17 cellular contexts compared by ENCODE assay signal in genomic region chr2:38322224-38322914, GRCh38. TPM values are rescaled to one million over a fixed set of nuclear protein-coding genes. Genes with fewer than 3 reads are reported as not detected.
DNase-seq lines count a peak whose midpoint lies in the region; ATAC-seq, FAIRE-seq and TF ChIP-seq lines count a peak whose summit lies in the region.
"Had no signal": no experiment of that assay in that cellular context is flagged by ENCODE, and none has a peak within 500 bp of the region (broad histone marks: within the 10 kb centered on the region; RNA-seq: fewer than 3 reads in every experiment).

No MANE protein-coding gene starts in this region.

- H2AFZ ChIP-seq in HepG2 (ENCODE audit: low read length) = no peak overlapping the region
- H2AFZ ChIP-seq: GM23338 had no signal

- no peak for DNase-seq in HepG2 (ENCODE audit: low spot score)
- DNase-seq in right lobe of liver = no peak
- DNase-seq in esophagus muscularis mucosa (ENCODE audit: extremely low spot score) = no peak
- no peak for DNase-seq in progenitor cell of endocrine pancreas (ENCODE audit: low spot score, unreplicated experiment)
- DNase-seq in D721Med (ENCODE audit: insufficient read length, low spot score) = no peak
- DNase-seq in activated T-cell treated with anti-CD3 and anti-CD28 coated beads, Interleukin-2, amount 50 U/mL, for 1 hour = no peak
- DNase-seq in HuH-7 (ENCODE audit: low spot score) = no peak
- DNase-seq: AML-193; Caco-2; CD8-positive, alpha-beta memory T cell; DMS53; H9 had no signal

- H3K27me3 ChIP-seq in HepG2 (ENCODE audit: control insufficient read depth in 1 of 2, insufficient read depth in 2 of 2, low read length in 2 of 2) (no peaks in the 10 kb centered on the region), right lobe of liver (no peaks in the 10 kb centered on the region), esophagus muscularis mucosa (no peaks in the 10 kb centered on the region)
- H3K27me3 ChIP-seq: BLaER1 had no signal

- intact Hi-C loops in HepG2 (cut with micrococcal nuclease; ENCODE audit: unreplicated experiment) (no loop called here), right lobe of liver (cut with DNase I) (no loop called here), esophagus muscularis mucosa (cut with DNase I) (no loop called here)

- H3K9me3 ChIP-seq in HepG2 (ENCODE audit: low read length) = no peaks in the 10 kb centered on the region
- H3K9me3 ChIP-seq in right lobe of liver = no peaks in the 10 kb centered on the region
- no peaks in the 10 kb centered on the region for H3K9me3 ChIP-seq in esophagus muscularis mucosa
- H3K9me3 ChIP-seq: BLaER1, Caco-2 had no signal

- no peak overlapping the region for H3K4me3 Mint-ChIP-seq in progenitor cell of endocrine pancreas (ENCODE audit: low read depth)
- H3K4me3 Mint-ChIP-seq: CD8-positive, alpha-beta memory T cell; GM23338; H9 had no signal

- H4K20me1 ChIP-seq in HepG2 (ENCODE audit: insufficient read depth, low read length) = no peaks in the 10 kb centered on the region

- BruUV-seq in HepG2 (replicated peaks; lab: Mats Ljungman, UMichigan) = no TSS peak

- no peak for ATAC-seq in HepG2
- no peak for ATAC-seq in right lobe of liver
- ATAC-seq: GM12878, GM23338 had no signal

- no peak overlapping the region for H3K4me2 ChIP-seq in HepG2 (ENCODE audit: low read depth, low read length)
- H3K4me2 ChIP-seq: BLaER1, GM23338 had no signal

- no peak overlapping the region for H3K27ac ChIP-seq in HepG2 (ENCODE audit: extremely low read length, insufficient read depth, low read length)
- no peak overlapping the region for H3K27ac ChIP-seq in right lobe of liver
- H3K27ac ChIP-seq in esophagus muscularis mucosa (replicated peaks in 1 of 4) = peak overlapping the region; percentile 21 to 59 (median 34)
- H3K27ac ChIP-seq: 22Rv1, BLaER1 had no signal

- peak overlapping the region; percentile 80 for H3K27ac Mint-ChIP-seq in progenitor cell of endocrine pancreas
- H3K27ac Mint-ChIP-seq: GM23338 had no signal

- TF ChIP-seq EP300 in HepG2 (IDR thresholded peaks at IDR 0.05; ENCODE audit: low read depth in 2 of 2, low read length in 2 of 2) = no peak
- no peak for TF ChIP-seq EP300 in HepG2 (CRISPR knock-in tag; IDR thresholded peaks at IDR 0.05; ENCODE audit: borderline replicate concordance)
- no peak for TF ChIP-seq EP300 in esophagus muscularis mucosa (IDR thresholded peaks at IDR 0.05)

- H3K36me3 ChIP-seq in HepG2 (replicated peaks in 1 of 2; ENCODE audit: control insufficient read depth in 1 of 2, insufficient read depth in 2 of 2, low read length in 2 of 2) = peaks cover 1 to 51% of the 10 kb centered on the region in 2 experiments; a peak in 2 of 5 replicates
- H3K36me3 ChIP-seq in right lobe of liver = peaks cover 0 to 7% (median 0%) of the 10 kb centered on the region in 4 donors
- H3K36me3 ChIP-seq in esophagus muscularis mucosa = peaks cover 6 to 13% (median 11%) of the 10 kb centered on the region in 4 donors

- no peak for FAIRE-seq in HepG2 (lab: Jason Lieb, UNC)
- no peak for FAIRE-seq in D721Med (lab: Jason Lieb, UNC)
- FAIRE-seq: GM12878, GM18507 had no signal

- TF ChIP-seq RAD21 in HepG2 (CRISPR knock-in tag; IDR thresholded peaks at IDR 0.05) = no peak

- peaks cover 1% of the 10 kb centered on the region for H3K36me3 Mint-ChIP-seq in progenitor cell of endocrine pancreas (ENCODE audit: insufficient read depth)

- POLR2A ChIA-PET in HepG2 (lab: Yijun Ruan, JAX) = interaction anchor here (1.1 kb wide), 1 partner anchor 175 kb away, joined by 5 read pairs; no protein-coding TSS in a partner anchor

- H3K27me3 Mint-ChIP-seq in progenitor cell of endocrine pancreas = no peaks in the 10 kb centered on the region
- H3K27me3 Mint-ChIP-seq: CD8-positive, alpha-beta memory T cell had no signal

- in situ Hi-C loops in HepG2 (cut with HindIII; ENCODE audit: extremely low pct_ligation_motif_present, low pct_unique_long_range_greater_than_20kb) = loop anchor here (25.0 kb wide), 1 partner anchor 415 kb away; no protein-coding TSS in a partner anchor

- H3K9me3 Mint-ChIP-seq in progenitor cell of endocrine pancreas (ENCODE audit: low read depth) = no peaks in the 10 kb centered on the region
- H3K9me3 Mint-ChIP-seq: GM23338, H9 had no signal

- H3K79me2 ChIP-seq in HepG2 (ENCODE audit: insufficient read depth, low read length) = peaks cover 37% of the 10 kb centered on the region

- no peak overlapping the region for H3K9ac ChIP-seq in HepG2 (ENCODE audit: insufficient read depth, low read depth, low read length)
- H3K9ac ChIP-seq: BLaER1 had no signal

- TF ChIP-seq CTCF in HepG2 (CRISPR knock-in tag; IDR thresholded peaks at IDR 0.05) (no peak), right lobe of liver (IDR thresholded peaks at IDR 0.05) (no peak), esophagus muscularis mucosa (IDR thresholded peaks at IDR 0.05) (no peak), progenitor cell of endocrine pancreas (IDR thresholded peaks at IDR 0.05; ENCODE audit: unreplicated experiment) (no peak), D721Med (IDR thresholded peaks at IDR 0.05; ENCODE audit: insufficient read depth, missing control alignments) (no peak)

- H3K4me3 ChIP-seq in HepG2 (replicated peaks in 1 of 3; ENCODE audit: insufficient read depth in 1 of 3, low read depth in 2 of 3, low read length in 3 of 3) (no peak overlapping the region), right lobe of liver (no peak overlapping the region), esophagus muscularis mucosa (no peak overlapping the region)
- H3K4me3 ChIP-seq: BLaER1, GM12878, GM23338 had no signal

- TF ChIP-seq POLR2A in HepG2 (IDR thresholded peaks at IDR 0.05; ENCODE audit: insufficient read depth in 1 of 2, low read depth in 2 of 2, low read length in 2 of 2) (no peak), right lobe of liver (IDR thresholded peaks at IDR 0.05) (no peak), esophagus muscularis mucosa (IDR thresholded peaks at IDR 0.05; ENCODE audit: low read depth) (no peak)

- peaks cover 31% of the 10 kb centered on the region for H3K4me1 ChIP-seq in HepG2 (ENCODE audit: insufficient read depth, low read length)
- H3K4me1 ChIP-seq in right lobe of liver = peaks cover 0 to 17% (median 2%) of the 10 kb centered on the region in 4 donors
- peaks cover 2 to 91% (median 81%) of the 10 kb centered on the region in 4 donors for H3K4me1 ChIP-seq in esophagus muscularis mucosa
- H3K4me1 ChIP-seq: Caco-2 had no signal

- CTCF ChIA-PET in HepG2 (lab: Yijun Ruan, JAX; ENCODE audit: low intra/inter-chr PET ratio, low total read pairs) = interaction anchor here (0.5 kb wide), 1 partner anchor 26 kb away, joined by 4 read pairs; no protein-coding TSS in a partner anchor

- peaks cover 20% of the 10 kb centered on the region for H3K4me1 Mint-ChIP-seq in progenitor cell of endocrine pancreas (ENCODE audit: low read depth)

TF ChIP-seq in HepG2, 621 proteins besides CTCF, POLR2A, EP300 and RAD21 (continues in another document):
- TF ChIP-seq ZBTB33 (CRISPR knock-in tag; IDR thresholded peaks at IDR 0.05) = no peak
- TF ChIP-seq MAFK (conservative IDR thresholded peaks at IDR 0.05 in 1 of 2, IDR thresholded peaks at IDR 0.05 in 1 of 2; ENCODE audit: low read length in 2 of 2) = peak; percentile 94 to 97
- TF ChIP-seq MAFF (IDR thresholded peaks at IDR 0.05; ENCODE audit: low read depth, low read length) = peak; percentile 95
- TF ChIP-seq IRF2 (CRISPR knock-in tag; IDR thresholded peaks at IDR 0.05) = no peak

RNA-seq across cellular contexts. Expression of gene ATL2, which starts 54.7 kb away (rescaled TPM):
- total RNA-seq in HepG2 (2016; rRNA removed; fragmentation: Illumina TruSeq; extraction: Trizol) = 110 and 119 TPM in 2 replicates
- total RNA-seq in HepG2 (2016; cell fraction: cytosol; rRNA removed; fragmentation: Illumina TruSeq; extraction: Trizol; ENCODE audit: low read depth) = 27.7 and 31.0 TPM in 2 replicates
- 103 and 118 TPM in 2 replicates for total RNA-seq in HepG2 (2016; cell fraction: insoluble cytoplasmic fraction; rRNA removed; fragmentation: Illumina TruSeq; extraction: Trizol)
- 27.3 and 34.4 TPM in 2 replicates for total RNA-seq in HepG2 (2016; cell fraction: membrane; rRNA removed; fragmentation: Illumina TruSeq; extraction: Trizol)
- total RNA-seq in HepG2 (2016; cell fraction: nucleus; rRNA removed; fragmentation: Illumina TruSeq; extraction: Trizol) = 180 and 190 TPM in 2 replicates
- polyA plus RNA-seq in HepG2 (2011; rRNA removed) = 38.7 and 56.5 TPM in 2 replicates
- polyA plus RNA-seq in HepG2 (2011; cell fraction: cytosol; rRNA removed) = 38.9 and 55.1 TPM in 2 replicates
- polyA plus RNA-seq in HepG2 (2011; cell fraction: nucleus; rRNA removed) = 187 and 191 TPM in 2 replicates
- 70.4 and 80.6 TPM in 2 replicates for polyA plus RNA-seq in HepG2 (2012)
- 4.2 and 4.6 TPM in 2 replicates for polyA plus RNA-seq in HepG2 (2016; cell fraction: cytosol; fragmentation: Illumina TruSeq; extraction: Trizol; ENCODE audit: low read depth)
- polyA plus RNA-seq in HepG2 (2016; cell fraction: insoluble cytoplasmic fraction; fragmentation: Illumina TruSeq; extraction: Trizol; ENCODE audit: low read depth) = 56.7 and 61.4 TPM in 2 replicates
- 9.8 and 13.3 TPM in 2 replicates for polyA plus RNA-seq in HepG2 (2016; cell fraction: membrane; fragmentation: Illumina TruSeq; extraction: Trizol; ENCODE audit: low read depth)
- 166 and 178 TPM in 2 replicates for polyA plus RNA-seq in HepG2 (2016; cell fraction: nucleus; fragmentation: Illumina TruSeq; extraction: Trizol; ENCODE audit: insufficient read depth, low read depth)
- 27.4 and 51.2 TPM in 2 replicates for polyA minus RNA-seq in HepG2 (2011; rRNA and poly(A)+ RNA removed; ENCODE audit: low replicate concordance)
- polyA minus RNA-seq in HepG2 (2011; cell fraction: cytosol; rRNA and poly(A)+ RNA removed) = 39.4 and 47.8 TPM in 2 replicates
- 212 and 269 TPM in 2 replicates for polyA minus RNA-seq in HepG2 (2011; cell fraction: nucleus; rRNA and poly(A)+ RNA removed)
- total RNA-seq in right lobe of liver = 10 to 100 TPM; 39.1 to 57.5 (median 46.3) TPM
- total RNA-seq in esophagus muscularis mucosa = 100 to 1,000 TPM; 159 to 260 (median 231) TPM
- total RNA-seq in progenitor cell of endocrine pancreas = 56.0 and 62.7 TPM in 2 replicates

Comparison
In these comparisons a context has a peak if more than half of its experiments do, and no peak if none do; other contexts are left out.
1. H3K27ac ChIP-seq: peak in esophagus muscularis mucosa (4 of 4); none in HepG2 (single experiment) and right lobe of liver (0 of 3).